10 cellular contexts compared by ENCODE assay signal in the genomic region with DNA sequence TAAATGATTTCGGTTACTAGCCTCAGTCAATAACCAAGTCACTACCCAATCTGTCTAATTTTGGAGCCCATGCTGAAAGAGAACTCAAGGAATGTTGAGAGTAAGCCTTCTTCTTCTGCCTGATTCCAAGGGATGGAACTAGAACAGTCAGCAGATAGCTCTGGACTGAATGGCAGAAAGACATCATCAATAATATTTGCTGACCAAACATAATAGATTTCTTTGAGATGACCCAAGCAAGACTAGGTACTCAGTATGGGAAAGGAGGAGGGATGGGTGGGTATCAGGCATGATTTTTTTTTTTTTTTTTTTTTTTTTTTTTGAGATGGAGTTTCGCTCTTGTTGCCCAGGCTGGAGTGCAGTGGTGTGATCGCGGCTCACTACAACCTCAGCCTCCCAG.
"Had no signal": no experiment of that assay in that cellular context is flagged by ENCODE, and none has a peak within 500 bp of the region (broad histone marks: within the 10 kb centered on the region; RNA-seq: fewer than 3 reads in every experiment).

No MANE protein-coding gene starts in this region.

- H3K4me3 Mint-ChIP-seq: H9, HFFc6 had no signal

- H3K9ac ChIP-seq: GM23248 had no signal

- H3K4me1 Mint-ChIP-seq: H9 had no signal

- H3K27ac ChIP-seq: GM23248 had no signal

- H3K4me1 ChIP-seq: HAP-1 had no signal

- H3K36me3 ChIP-seq: HAP-1 had no signal

- H2AFZ ChIP-seq: GM23248 had no signal

- H3K9me3 ChIP-seq: HAP-1 had no signal

- DNase-seq: GM23248, GOT3, H7, H9, HCEC 1CT, HFFc6 had no signal

- ATAC-seq: HCT116 had no signal

- FAIRE-seq: H1, H54 had no signal

- H3K27ac Mint-ChIP-seq: H9, HFFc6 had no signal

- H3K4me3 ChIP-seq: GM23248, HAP-1 had no signal
